Comparison of ENCODE assay signal across 24 cellular contexts in genomic region chr7:92330835-92331438, GRCh38.
"Had no signal": no experiment of that assay in that cellular context is flagged by ENCODE, and none has a peak within 500 bp of the region (broad histone marks: within the 10 kb centered on the region; RNA-seq: fewer than 3 reads in every experiment).

No MANE protein-coding gene starts in this region.

- H3K4me1 ChIP-seq: gastrocnemius medialis, neural progenitor cell, prostate gland had no signal

- DNase-seq: dermis blood vessel endothelial cell; effector memory CD4-positive, alpha-beta T cell; erythroblast; foreskin fibroblast; gastrocnemius medialis; head of caudate nucleus; islet precursor cell; kidney glomerular epithelial cell; mesenchymal stem cell; naive thymus-derived CD4-positive, alpha-beta T cell; right cardiac atrium; stimulated activated CD4-positive, alpha-beta T cell treated with anti-CD3 and anti-CD28 coated beads, Interleukin-15, amount 100 ng/mL, for 24 hours; stimulated activated CD4-positive, alpha-beta T cell treated with anti-CD3 and anti-CD28 coated beads, Interleukin-2, amount 100 ng/mL, for 48 hours; stimulated activated naive CD4-positive, alpha-beta T cell; stomach; thyroid gland had no signal

- H3K4me2 ChIP-seq: neural progenitor cell had no signal

- H3K27me3 Mint-ChIP-seq: central memory CD8-positive, alpha-beta T cell; naive thymus-derived CD4-positive, alpha-beta T cell; type B pancreatic cell had no signal

- H3K9me3 Mint-ChIP-seq: central memory CD8-positive, alpha-beta T cell; neural progenitor cell; type B pancreatic cell had no signal

- H3K27ac Mint-ChIP-seq: mesothelial cell of epicardium; naive thymus-derived CD4-positive, alpha-beta T cell; nephron; neural progenitor cell; type B pancreatic cell had no signal

- H3K4me3 Mint-ChIP-seq: central memory CD8-positive, alpha-beta T cell; mesothelial cell of epicardium; naive thymus-derived CD4-positive, alpha-beta T cell; nephron; neural progenitor cell; type B pancreatic cell had no signal

- H3K9me3 ChIP-seq: gastrocnemius medialis, prostate gland, stomach, thyroid gland had no signal

- H3K27ac ChIP-seq: coronary artery, gastrocnemius medialis, neural progenitor cell, prostate gland, skin epidermis, stomach, thyroid gland had no signal

- H3K9ac ChIP-seq: neural progenitor cell had no signal

- H2AFZ ChIP-seq: neural progenitor cell had no signal

- H3K27me3 ChIP-seq: gastrocnemius medialis, neural progenitor cell, stomach, thyroid gland had no signal

- H3K4me3 ChIP-seq: coronary artery, gastrocnemius medialis, neural progenitor cell, prostate gland, skin epidermis, stomach, thyroid gland had no signal

- H3K4me1 Mint-ChIP-seq: mesothelial cell of epicardium, nephron, neural progenitor cell had no signal

- H3K36me3 ChIP-seq: gastrocnemius medialis, prostate gland, thyroid gland had no signal

- ATAC-seq: gastrocnemius medialis; naive thymus-derived CD4-positive, alpha-beta T cell; right cardiac atrium had no signal
